In the genomic region with DNA sequence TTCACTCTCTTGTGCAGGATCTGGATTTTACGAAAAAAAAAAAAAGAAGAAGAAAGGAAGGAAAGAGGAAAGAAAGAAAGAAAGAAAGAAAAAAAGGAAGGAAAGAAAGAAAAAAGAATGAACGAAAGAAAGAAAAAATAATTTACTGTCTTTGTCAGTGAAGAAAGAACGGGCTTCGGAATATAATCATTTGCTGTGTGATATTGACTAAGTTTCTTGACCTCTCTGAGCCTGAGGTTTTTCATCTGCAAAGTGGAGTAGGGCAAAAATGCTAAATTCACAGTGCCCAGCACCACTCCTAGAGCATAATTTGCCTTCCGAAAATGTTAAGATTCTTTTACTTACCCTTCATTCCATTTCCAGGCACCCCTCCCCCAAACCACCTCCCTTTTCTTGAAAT, we compare ENCODE assay signal across 8 cellular contexts. TPM values are rescaled to one million over a fixed set of nuclear protein-coding genes. Genes with fewer than 3 reads are reported as not detected.
A peak's percentile ranks its signal among the peaks of the same experiment; 100 is the strongest.
DNase-seq lines count a peak whose midpoint lies in the region; ATAC-seq lines count a peak whose summit lies in the region.

No MANE protein-coding gene starts in this region.

- H3K4me1 Mint-ChIP-seq in activated CD4-positive, alpha-beta T cell treated with anti-CD3 and anti-CD28 coated beads, Interleukin-2, amount 10 ng/mL, durations not matched to agents 7 days and 5 days = peaks cover 54% of the 10 kb centered on the region
- H3K4me1 Mint-ChIP-seq in activated T-helper 2 cell treated with anti-CD3 and anti-CD28 coated beads, Interferon-gamma antibody, Interleukin-2, Interleukin-4, amounts not matched to agents 10 μg/mL and 5 μg/mL and 100 μg/mL, durations not matched to agents 14 hours and 24 hours and 36 hours (ENCODE audit: low read depth) = peaks cover 43% of the 10 kb centered on the region

- no peak overlapping the region for H3K9ac ChIP-seq in iPS-18a (ENCODE audit: low read length)

- H3K9me3 Mint-ChIP-seq in activated CD4-positive, alpha-beta T cell treated with anti-CD3 and anti-CD28 coated beads, Interleukin-2, amount 10 ng/mL, durations not matched to agents 7 days and 5 days = no peaks in the 10 kb centered on the region
- no peaks in the 10 kb centered on the region for H3K9me3 Mint-ChIP-seq in activated T-helper 2 cell treated with anti-CD3 and anti-CD28 coated beads, Interferon-gamma antibody, Interleukin-2, Interleukin-4, amounts not matched to agents 10 μg/mL and 5 μg/mL and 100 μg/mL, durations not matched to agents 14 hours and 24 hours and 36 hours

- no peaks in the 10 kb centered on the region for H3K9me3 ChIP-seq in iPS-18a (ENCODE audit: control insufficient read depth, low read depth, low read length)

- peak overlapping the region; percentile 58 for H3K4me3 Mint-ChIP-seq in activated CD4-positive, alpha-beta T cell treated with anti-CD3 and anti-CD28 coated beads, Interleukin-2, amount 10 ng/mL, durations not matched to agents 7 days and 5 days
- peak overlapping the region; percentile 79 for H3K4me3 Mint-ChIP-seq in activated T-helper 2 cell treated with anti-CD3 and anti-CD28 coated beads, Interferon-gamma antibody, Interleukin-2, Interleukin-4, amounts not matched to agents 10 μg/mL and 5 μg/mL and 100 μg/mL, durations not matched to agents 14 hours and 24 hours and 36 hours (ENCODE audit: low read depth)

- peaks cover 30% of the 10 kb centered on the region for H3K27me3 ChIP-seq in iPS-18a (ENCODE audit: control insufficient read depth, insufficient read depth, low read length)

- H3K4me1 ChIP-seq in iPS-18a (ENCODE audit: control insufficient read depth, low read depth, low read length) = peaks cover 37% of the 10 kb centered on the region

- ATAC-seq in HG03442 (IDR thresholded peaks at IDR 0.05; ENCODE audit: unreplicated experiment) (no peak), HG02885 (IDR thresholded peaks at IDR 0.05; ENCODE audit: poor library complexity, unreplicated experiment) (no peak)

- intact Hi-C loops in activated T-helper 2 cell treated with anti-CD3 and anti-CD28 coated beads, Interferon-gamma antibody, Interleukin-2, Interleukin-4, amounts not matched to agents 10 μg/mL and 5 μg/mL and 100 μg/mL, durations not matched to agents 14 hours and 24 hours and 36 hours (cut with micrococcal nuclease) = no loop called here

- CTCF ChIA-PET in activated CD4-positive, alpha-beta T cell treated with anti-CD3 and anti-CD28 coated beads, Interleukin-2, amount 10 ng/mL, durations not matched to agents 7 days and 5 days (lab: Charles Lee) = no interaction called here

- H3K27ac ChIP-seq in iPS-18a (ENCODE audit: low read length) (no peak overlapping the region), substantia nigra (ENCODE audit: low read depth, low read length, poor library complexity, severe bottlenecking) (peak overlapping the region; percentile 44)

- no peaks in the 10 kb centered on the region for H3K36me3 Mint-ChIP-seq in activated CD4-positive, alpha-beta T cell treated with anti-CD3 and anti-CD28 coated beads, Interleukin-2, amount 10 ng/mL, durations not matched to agents 7 days and 5 days (ENCODE audit: low read depth)
- no peaks in the 10 kb centered on the region for H3K36me3 Mint-ChIP-seq in activated T-helper 2 cell treated with anti-CD3 and anti-CD28 coated beads, Interferon-gamma antibody, Interleukin-2, Interleukin-4, amounts not matched to agents 10 μg/mL and 5 μg/mL and 100 μg/mL, durations not matched to agents 14 hours and 24 hours and 36 hours (ENCODE audit: low read depth)

- peak overlapping the region; percentile 72 for H3K4me3 ChIP-seq in iPS-18a (ENCODE audit: low read length)

- peaks cover 5% of the 10 kb centered on the region for H3K36me3 ChIP-seq in iPS-18a (ENCODE audit: control insufficient read depth, low read depth, low read length)

- no peak for DNase-seq in activated CD4-positive, alpha-beta T cell treated with anti-CD3 and anti-CD28 coated beads, Interleukin-2, amount 10 ng/mL, durations not matched to agents 7 days and 5 days
- no peak for DNase-seq in activated CD4-positive, alpha-beta T cell treated with anti-CD3 and anti-CD28 coated beads for 4 hours
- no peak for DNase-seq in activated T-helper 2 cell treated with anti-CD3 and anti-CD28 coated beads, Interferon-gamma antibody, Interleukin-2, Interleukin-4, amounts not matched to agents 10 μg/mL and 5 μg/mL and 100 μg/mL, durations not matched to agents 14 hours and 24 hours and 36 hours (ENCODE audit: low spot score)
- DNase-seq in substantia nigra (lab: John Stamatoyannopoulos, UW) (no peak), NCI-H345 treated with DMSO at 0.1 percent for 48 hours (lab: John Stamatoyannopoulos, UW; ENCODE audit: unreplicated experiment) (no peak)

- H3K27me3 Mint-ChIP-seq in activated CD4-positive, alpha-beta T cell treated with anti-CD3 and anti-CD28 coated beads, Interleukin-2, amount 10 ng/mL, durations not matched to agents 7 days and 5 days = peaks cover 46% of the 10 kb centered on the region
- H3K27me3 Mint-ChIP-seq in activated T-helper 2 cell treated with anti-CD3 and anti-CD28 coated beads, Interferon-gamma antibody, Interleukin-2, Interleukin-4, amounts not matched to agents 10 μg/mL and 5 μg/mL and 100 μg/mL, durations not matched to agents 14 hours and 24 hours and 36 hours (ENCODE audit: low read depth) = peaks cover 45% of the 10 kb centered on the region

- POLR2A ChIA-PET in activated CD4-positive, alpha-beta T cell treated with anti-CD3 and anti-CD28 coated beads, Interleukin-2, amount 10 ng/mL, durations not matched to agents 7 days and 5 days (lab: Charles Lee) = no interaction called here

- H3K27ac Mint-ChIP-seq in activated CD4-positive, alpha-beta T cell treated with anti-CD3 and anti-CD28 coated beads, Interleukin-2, amount 10 ng/mL, durations not matched to agents 7 days and 5 days = no peak overlapping the region
- H3K27ac Mint-ChIP-seq in activated T-helper 2 cell treated with anti-CD3 and anti-CD28 coated beads, Interferon-gamma antibody, Interleukin-2, Interleukin-4, amounts not matched to agents 10 μg/mL and 5 μg/mL and 100 μg/mL, durations not matched to agents 14 hours and 24 hours and 36 hours = no peak overlapping the region

RNA-seq across cellular contexts. Expression of a gene that starts 0.3 kb away (rescaled TPM):
- total RNA-seq in activated CD4-positive, alpha-beta T cell treated with anti-CD3 and anti-CD28 coated beads, Interleukin-2, amount 10 ng/mL, durations not matched to agents 7 days and 5 days = under 1 TPM; 0.65 to 0.87 TPM
- total RNA-seq in activated T-helper 2 cell treated with anti-CD3 and anti-CD28 coated beads, Interferon-gamma antibody, Interleukin-2, Interleukin-4, amounts not matched to agents 10 μg/mL and 5 μg/mL and 100 μg/mL, durations not matched to agents 14 hours and 24 hours and 36 hours = 0.16 and 0.23 TPM in 2 replicates

RNA-seq across cellular contexts. Expression of a gene that starts 0.4 kb away (rescaled TPM):
- total RNA-seq in activated CD4-positive, alpha-beta T cell treated with anti-CD3 and anti-CD28 coated beads, Interleukin-2, amount 10 ng/mL, durations not matched to agents 7 days and 5 days = 1 to 10 TPM in 1 of 2 experiments, under 1 TPM in 1; 0.81 to 1.0 TPM
- total RNA-seq in activated T-helper 2 cell treated with anti-CD3 and anti-CD28 coated beads, Interferon-gamma antibody, Interleukin-2, Interleukin-4, amounts not matched to agents 10 μg/mL and 5 μg/mL and 100 μg/mL, durations not matched to agents 14 hours and 24 hours and 36 hours = 1.3 and 2.4 TPM in 2 replicates

RNA-seq across cellular contexts. Expression of a gene that starts 5.2 kb away (rescaled TPM):
- 1 to 10 TPM in 1 of 2 experiments, under 1 TPM in 1; 0.85 to 1.3 TPM for total RNA-seq in activated CD4-positive, alpha-beta T cell treated with anti-CD3 and anti-CD28 coated beads, Interleukin-2, amount 10 ng/mL, durations not matched to agents 7 days and 5 days
- 0.57 and 1.0 TPM in 2 replicates for total RNA-seq in activated T-helper 2 cell treated with anti-CD3 and anti-CD28 coated beads, Interferon-gamma antibody, Interleukin-2, Interleukin-4, amounts not matched to agents 10 μg/mL and 5 μg/mL and 100 μg/mL, durations not matched to agents 14 hours and 24 hours and 36 hours

RNA-seq across cellular contexts. Expression of a gene that starts 22.9 kb away (rescaled TPM):
- total RNA-seq in activated CD4-positive, alpha-beta T cell treated with anti-CD3 and anti-CD28 coated beads, Interleukin-2, amount 10 ng/mL, durations not matched to agents 7 days and 5 days = 1 to 10 TPM; 6.7 to 7.2 TPM
- total RNA-seq in activated T-helper 2 cell treated with anti-CD3 and anti-CD28 coated beads, Interferon-gamma antibody, Interleukin-2, Interleukin-4, amounts not matched to agents 10 μg/mL and 5 μg/mL and 100 μg/mL, durations not matched to agents 14 hours and 24 hours and 36 hours = 12.2 and 12.6 TPM in 2 replicates
